ENCODE assay signal across 14 cellular contexts in genomic region chr1:152906023-152906565, GRCh38. TPM values are rescaled to one million over a fixed set of nuclear protein-coding genes. Genes with fewer than 3 reads are reported as not detected.
DNase-seq lines count a peak whose midpoint lies in the region; ATAC-seq and TF ChIP-seq lines count a peak whose summit lies in the region.
"Had no signal": no experiment of that assay in that cellular context is flagged by ENCODE, and none has a peak within 500 bp of the region (broad histone marks: within the 10 kb centered on the region; RNA-seq: fewer than 3 reads in every experiment).

No MANE protein-coding gene starts in this region.

- no peaks in the 10 kb centered on the region for H3K36me3 ChIP-seq in adrenal gland (replicated peaks in 1 of 2)
- H3K36me3 ChIP-seq: BLaER1 treated with 17β-estradiol and CSF1 and Interleukin-3, amounts not matched to agents 10 nM and 100 nM had no signal

- H3K4me3 ChIP-seq in lower leg skin (ENCODE audit: low read depth, poor library complexity, severe bottlenecking) (no peak overlapping the region), adrenal gland (no peak overlapping the region)
- H3K4me3 ChIP-seq: BLaER1 treated with 17β-estradiol and CSF1 and Interleukin-3, amounts not matched to agents 10 nM and 100 nM had no signal

- intact Hi-C loops in lower leg skin (cut with DNase I; ENCODE audit: low total_unique reads) (no loop called here), adrenal gland (cut with DNase I) (no loop called here)

- H3K27ac ChIP-seq in adrenal gland, result no peak overlapping the region
- H3K27ac ChIP-seq: BLaER1 treated with 17β-estradiol and CSF1 and Interleukin-3, amounts not matched to agents 10 nM and 100 nM had no signal

- no peaks in the 10 kb centered on the region for H3K9me3 ChIP-seq in adrenal gland (replicated peaks in 1 of 3)

- TF ChIP-seq CTCF in HFFc6 (IDR thresholded peaks at IDR 0.05), result no peak
- no peak for TF ChIP-seq CTCF in lower leg skin (IDR thresholded peaks at IDR 0.05)
- TF ChIP-seq CTCF in adrenal gland (IDR thresholded peaks at IDR 0.05), result no peak

- peaks cover 6% of the 10 kb centered on the region for H3K27me3 Mint-ChIP-seq in HFFc6 (ENCODE audit: insufficient read depth)
- peaks cover 43 to 44% of the 10 kb centered on the region in 2 donors for H3K27me3 Mint-ChIP-seq in stimulated activated naive B cell treated with anti-CD40 and anti-IgM and Interleukin-4, amounts not matched to agents 10 μg/mL and 1 μg/mL and 100 μg/mL, for 72 hours

- 20 to 27% methylated on average over 5 of the region's 5 CpGs for WGBS in lower leg skin, 2 donors
- 50 to 60% (median 52%) methylated on average over 3 to 5 of the region's 5 CpGs for WGBS in adrenal gland, 4 donors

- H3K27me3 ChIP-seq in adrenal gland, result no peaks in the 10 kb centered on the region

- H3K36me3 Mint-ChIP-seq in HFFc6 (ENCODE audit: low read depth), result peaks cover 7% of the 10 kb centered on the region; the same call in 1 of the 2 replicates
- no peaks in the 10 kb centered on the region for H3K36me3 Mint-ChIP-seq in stimulated activated naive B cell treated with anti-CD40 and anti-IgM and Interleukin-4, amounts not matched to agents 10 μg/mL and 1 μg/mL and 100 μg/mL, for 72 hours
- H3K36me3 Mint-ChIP-seq: activated naive CD8-positive, alpha-beta T cell; T-cell had no signal

- no peak for ATAC-seq in HG03439 (IDR thresholded peaks at IDR 0.05; ENCODE audit: unreplicated experiment)
- ATAC-seq in stimulated activated naive B cell treated with anti-CD40 and anti-IgM and Interleukin-4, amounts not matched to agents 10 μg/mL and 1 μg/mL and 100 μg/mL, for 72 hours (replicated peaks), result no peak
- ATAC-seq: T-cell had no signal

- H3K4me1 Mint-ChIP-seq in HFFc6 (ENCODE audit: low read depth), result peaks cover 37% of the 10 kb centered on the region; the same call in 1 of the 2 replicates
- peaks cover 5 to 8% of the 10 kb centered on the region in 2 donors for H3K4me1 Mint-ChIP-seq in stimulated activated naive B cell treated with anti-CD40 and anti-IgM and Interleukin-4, amounts not matched to agents 10 μg/mL and 1 μg/mL and 100 μg/mL, for 72 hours
- H3K4me1 Mint-ChIP-seq: endodermal cell, nephron progenitor cell, T-cell had no signal

- H3K4me1 ChIP-seq in adrenal gland (replicated peaks in 1 of 2), result no peaks in the 10 kb centered on the region

- DNase-seq in AG08396 (ENCODE audit: low spot score), result peak; percentile 62
- peak; percentile 86 for DNase-seq in HFFc6
- DNase-seq in astrocyte of the hippocampus (ENCODE audit: low read depth, low spot score), result peak; percentile 47
- DNase-seq in lower leg skin (ENCODE audit: low spot score in 2 of 2), result peak; percentile 47 to 79
- DNase-seq in adrenal gland, result no peak
- no peak for DNase-seq in stimulated activated naive B cell treated with anti-CD40 and anti-IgM and Interleukin-4, amounts not matched to agents 10 μg/mL and 1 μg/mL and 100 μg/mL, for 72 hours
- DNase-seq in NOMO-1 (lab: John Stamatoyannopoulos, UW; ENCODE audit: unreplicated experiment in 2 of 2), result no peak
- DNase-seq: endodermal cell, NCI-H446, nephron progenitor cell had no signal

- peak overlapping the region; percentile 87 for H3K27ac Mint-ChIP-seq in HFFc6
- H3K27ac Mint-ChIP-seq in stimulated activated naive B cell treated with anti-CD40 and anti-IgM and Interleukin-4, amounts not matched to agents 10 μg/mL and 1 μg/mL and 100 μg/mL, for 72 hours, result no peak overlapping the region
- H3K27ac Mint-ChIP-seq: activated naive CD8-positive, alpha-beta T cell; endodermal cell; nephron progenitor cell; T-cell had no signal

- TF ChIP-seq POLR2A in lower leg skin (IDR thresholded peaks at IDR 0.05), result no peak
- TF ChIP-seq POLR2A in adrenal gland (IDR thresholded peaks at IDR 0.05), result no peak

- peaks cover 17% of the 10 kb centered on the region for H3K9me3 Mint-ChIP-seq in HFFc6
- peaks cover 0 to 5% of the 10 kb centered on the region in 2 donors for H3K9me3 Mint-ChIP-seq in stimulated activated naive B cell treated with anti-CD40 and anti-IgM and Interleukin-4, amounts not matched to agents 10 μg/mL and 1 μg/mL and 100 μg/mL, for 72 hours

- H3K4me3 Mint-ChIP-seq in HFFc6, result peak overlapping the region; percentile 36; the same call in 1 of the 2 replicates
- no peak overlapping the region for H3K4me3 Mint-ChIP-seq in stimulated activated naive B cell treated with anti-CD40 and anti-IgM and Interleukin-4, amounts not matched to agents 10 μg/mL and 1 μg/mL and 100 μg/mL, for 72 hours
- H3K4me3 Mint-ChIP-seq: activated naive CD8-positive, alpha-beta T cell; endodermal cell; nephron progenitor cell; T-cell had no signal

RNA-seq across cellular contexts. Expression of gene IVL, which starts 2.3 kb away (rescaled TPM):
- not detected for total RNA-seq in HFFc6 (2021; fragmentation: NEBNext Ultra II Directional; extraction: Animal tissue kit (Norgen Biotek cat#: 25700))
- total RNA-seq in lower leg skin, result 100 to 1,000 TPM; 162 to 322 (median 207) TPM
- total RNA-seq in adrenal gland, result not detected
- under 1 TPM in 2 of 3 donors, not detected in 1; 0.16 to 0.30 TPM for polyA plus RNA-seq in adrenal gland
- total RNA-seq: endodermal cell, T-cell had no signal

RNA-seq across cellular contexts. Expression of gene SMCP, which starts 28.0 kb away (rescaled TPM):
- not detected for total RNA-seq in HFFc6 (2021; fragmentation: NEBNext Ultra II Directional; extraction: Animal tissue kit (Norgen Biotek cat#: 25700))
- total RNA-seq in lower leg skin (not detected), adrenal gland (not detected)
- not detected for polyA plus RNA-seq in adrenal gland
- total RNA-seq: endodermal cell, T-cell had no signal

RNA-seq across cellular contexts. Expression of gene SPRR5, which starts 40.9 kb away (rescaled TPM):
- total RNA-seq in HFFc6 (2021; fragmentation: NEBNext Ultra II Directional; extraction: Animal tissue kit (Norgen Biotek cat#: 25700)), result not detected
- total RNA-seq in lower leg skin (100 to 1,000 TPM in 1 of 4 donors, 10 to 100 TPM in 3; 41.5 to 137 (median 78.1) TPM), adrenal gland (not detected)
- not detected for polyA plus RNA-seq in adrenal gland
- total RNA-seq: endodermal cell, T-cell had no signal

RNA-seq across cellular contexts. Expression of gene LCE7A, which starts 46.3 kb away (rescaled TPM):
- total RNA-seq in HFFc6 (2021; fragmentation: NEBNext Ultra II Directional; extraction: Animal tissue kit (Norgen Biotek cat#: 25700)), result not detected
- total RNA-seq in lower leg skin (1 to 10 TPM in 1 of 4 donors, not detected in 3; 5.1 TPM), adrenal gland (not detected)
- polyA plus RNA-seq in adrenal gland, result not detected
- total RNA-seq: endodermal cell, T-cell had no signal

Comparison
In these comparisons a context has a peak if more than half of its experiments do, and no peak if none do; other contexts are left out.
1. DNase-seq: peak in AG08396 (single experiment), HFFc6 (single experiment), astrocyte of the hippocampus (single experiment) and lower leg skin (2 of 2); none in adrenal gland (0 of 7), stimulated activated naive B cell treated with anti-CD40 and anti-IgM and Interleukin-4, amounts not matched to agents 10 μg/mL and 1 μg/mL and 100 μg/mL, for 72 hours (single experiment) and NOMO-1 (0 of 2).
2. RNA of gene IVL, which starts 2.3 kb away (total RNA-seq): 162 to 322 TPM in lower leg skin; not detected in HFFc6 and not detected in adrenal gland; every median in the first group is over 100 times any median in the second.
3. RNA of gene SPRR5, which starts 40.9 kb away (total RNA-seq): 41.5 to 137 TPM in lower leg skin; not detected in HFFc6 and not detected in adrenal gland; every median in the first group is over 10 times any median in the second.